Comparison of ENCODE assay signal across 15 cellular contexts in the genomic region with DNA sequence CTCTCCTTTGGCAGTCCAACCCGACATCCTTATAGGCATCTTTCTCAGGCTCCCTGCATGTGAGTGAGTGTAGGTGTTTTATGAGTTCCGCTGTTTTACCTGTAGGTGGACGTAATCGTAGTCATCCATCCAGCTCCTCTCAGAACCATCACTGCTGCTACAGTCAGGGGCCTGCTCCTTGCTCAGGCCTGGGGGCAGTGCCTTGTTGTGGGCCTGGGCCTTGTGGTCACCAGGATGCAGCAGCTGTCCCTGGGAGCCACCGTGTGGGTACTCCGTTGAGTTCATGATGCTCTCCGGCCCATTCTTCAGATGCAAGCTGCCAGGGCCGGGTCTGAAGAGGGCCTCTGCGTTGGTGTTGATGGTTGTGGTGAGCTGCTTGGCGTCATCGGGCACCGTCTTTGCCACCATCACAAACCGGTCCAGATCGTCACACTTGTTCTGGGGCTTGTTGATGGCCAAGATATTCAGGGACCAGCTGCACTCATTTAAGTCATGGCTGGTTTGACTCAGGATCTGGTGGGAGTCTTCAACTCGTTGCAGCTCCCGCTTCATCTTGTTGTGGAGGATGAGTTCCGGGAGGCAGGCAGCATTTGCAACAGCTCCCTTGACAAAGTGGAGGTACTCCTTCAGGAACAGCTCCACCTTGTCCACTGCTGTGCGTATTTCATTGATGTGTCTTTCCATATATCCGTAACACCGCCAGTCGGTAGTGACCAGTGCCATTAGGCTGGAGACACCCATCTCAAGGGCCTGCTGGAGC. TPM values are rescaled to one million over a fixed set of nuclear protein-coding genes. Genes with fewer than 3 reads are reported as not detected.
DNase-seq lines count a peak whose midpoint lies in the region; ATAC-seq, FAIRE-seq and TF ChIP-seq lines count a peak whose summit lies in the region.
"Had no signal": no experiment of that assay in that cellular context is flagged by ENCODE, and none has a peak within 500 bp of the region (broad histone marks: within the 10 kb centered on the region; RNA-seq: fewer than 3 reads in every experiment).

No MANE protein-coding gene starts in this region.

- H2AFZ ChIP-seq in HepG2 (ENCODE audit: low read length) = no peak overlapping the region
- H2AFZ ChIP-seq in smooth muscle cell (ENCODE audit: low read depth) = no peak overlapping the region

- H3K36me3 ChIP-seq in HepG2 (replicated peaks in 1 of 2; ENCODE audit: control insufficient read depth in 1 of 2, insufficient read depth in 2 of 2, low read length in 2 of 2) (peaks cover 57 to 94% of the 10 kb centered on the region in 2 experiments), right lobe of liver (peaks cover 0 to 47% (median 33%) of the 10 kb centered on the region in 4 donors), endodermal cell (ENCODE audit: control insufficient read depth, insufficient read depth, low read length) (peaks cover 92% of the 10 kb centered on the region), smooth muscle cell (ENCODE audit: low read depth) (peaks cover 41% of the 10 kb centered on the region)

- 94% methylated on average over 21 of the region's 21 CpGs for WGBS in HepG2 (ENCODE audit: low lambda C conversion rate)
- 94% methylated on average over 9 of the region's 21 CpGs for WGBS in right lobe of liver (ENCODE audit: insufficient coverage, low coverage, low lambda C conversion rate, missing lambda C conversion rate)
- 94 to 100% methylated on average over 8 to 21 of the region's 21 CpGs for WGBS in endodermal cell (ENCODE audit: insufficient coverage in 1 of 2, insufficient read length in 1 of 2), 2 experiments
- 95% methylated on average over 21 of the region's 21 CpGs for WGBS in smooth muscle cell (ENCODE audit: low lambda C conversion rate)

- BruUV-seq in HepG2 (replicated peaks; lab: Mats Ljungman, UMichigan) = TSS peak; percentile 19

- peak in 1 of 2 experiments; percentile 27; a peak in 1 of 4 replicates for TF ChIP-seq POLR2A in HepG2 (IDR thresholded peaks at IDR 0.05; ENCODE audit: insufficient read depth in 1 of 2, low read depth in 2 of 2, low read length in 2 of 2)
- no peak for TF ChIP-seq POLR2A in right lobe of liver (IDR thresholded peaks at IDR 0.05)

- H3K9ac ChIP-seq in HepG2 (ENCODE audit: insufficient read depth, low read depth, low read length) = no peak overlapping the region
- no peak overlapping the region for H3K9ac ChIP-seq in endodermal cell (ENCODE audit: extremely low read depth, low read length, poor library complexity, severe bottlenecking)
- H3K9ac ChIP-seq in smooth muscle cell (ENCODE audit: low read depth) = no peak overlapping the region

- DNase-seq in HepG2 (ENCODE audit: low spot score) (no peak), right lobe of liver (no peak), endodermal cell (peak; percentile 33), smooth muscle cell (lab: John Stamatoyannopoulos, UW; ENCODE audit: unreplicated experiment) (no peak), occipital lobe (lab: John Stamatoyannopoulos, UW) (no peak)
- no peak for DNase-seq in stimulated activated naive CD4-positive, alpha-beta T cell treated with Interleukin-2 at 50 U/mL for 16 hours (lab: John Stamatoyannopoulos, UW)
- DNase-seq: C1 segment of cervical spinal cord; CD4-positive, alpha-beta T cell; DND-41; GDM1; GOT3; H9 had no signal

- TF ChIP-seq EP300 in HepG2 (IDR thresholded peaks at IDR 0.05; ENCODE audit: low read depth in 2 of 2, low read length in 2 of 2) = no peak
- TF ChIP-seq EP300 in HepG2 (CRISPR knock-in tag; IDR thresholded peaks at IDR 0.05; ENCODE audit: borderline replicate concordance) = no peak

- no peak for FAIRE-seq in HepG2 (lab: Jason Lieb, UNC)
- FAIRE-seq: GM12892 had no signal

- TF ChIP-seq RAD21 in HepG2 (CRISPR knock-in tag; IDR thresholded peaks at IDR 0.05) = no peak

- POLR2A ChIA-PET in HepG2 (lab: Yijun Ruan, JAX) = interaction anchor here (0.9 to 3.0 kb wide), 4 partner anchors 10 to 96 kb away, joined by 3 to 12 read pairs (median 3); partner anchors contain the start of genes NEDD9 and SMIM13

- no peak overlapping the region for H3K4me3 Mint-ChIP-seq in endodermal cell
- H3K4me3 Mint-ChIP-seq: B cell; CD4-positive, alpha-beta T cell; H9 had no signal

- H3K79me2 ChIP-seq in HepG2 (ENCODE audit: insufficient read depth, low read length) (peaks cover 23% of the 10 kb centered on the region), smooth muscle cell (ENCODE audit: low read depth) (peaks cover 41% of the 10 kb centered on the region)

- no peak overlapping the region for H3K4me2 ChIP-seq in HepG2 (ENCODE audit: low read depth, low read length)
- H3K4me2 ChIP-seq in smooth muscle cell = no peak overlapping the region

- peaks cover 42% of the 10 kb centered on the region for H3K4me1 ChIP-seq in HepG2 (ENCODE audit: insufficient read depth, low read length)
- H3K4me1 ChIP-seq in right lobe of liver = peaks cover 0 to 16% (median 0%) of the 10 kb centered on the region in 4 donors
- H3K4me1 ChIP-seq in endodermal cell (ENCODE audit: control insufficient read depth, insufficient read depth, low read length) = peaks cover 2% of the 10 kb centered on the region
- peaks cover 10% of the 10 kb centered on the region for H3K4me1 ChIP-seq in smooth muscle cell (ENCODE audit: low read depth)

- ATAC-seq in HepG2 (peak; percentile 13), right lobe of liver (no peak), GM21381 (IDR thresholded peaks at IDR 0.05; ENCODE audit: unreplicated experiment) (no peak)

- no peak overlapping the region for H3K27ac ChIP-seq in HepG2 (ENCODE audit: extremely low read length, insufficient read depth, low read length)
- no peak overlapping the region for H3K27ac ChIP-seq in right lobe of liver
- H3K27ac ChIP-seq in endodermal cell (ENCODE audit: low read depth, low read length) = no peak overlapping the region
- peak overlapping the region; percentile 10 for H3K27ac ChIP-seq in smooth muscle cell (ENCODE audit: low read depth)

- H3K27me3 Mint-ChIP-seq in endodermal cell (ENCODE audit: insufficient read depth) = no peaks in the 10 kb centered on the region
- H3K27me3 Mint-ChIP-seq: B cell; CD4-positive, alpha-beta T cell had no signal

- TF ChIP-seq CTCF in HepG2 (CRISPR knock-in tag; IDR thresholded peaks at IDR 0.05) (no peak), right lobe of liver (IDR thresholded peaks at IDR 0.05) (no peak), endodermal cell (conservative IDR thresholded peaks at IDR 0.05) (no peak), smooth muscle cell (IDR thresholded peaks at IDR 0.05; ENCODE audit: borderline replicate concordance, insufficient read depth, poor library complexity, severe bottlenecking) (no peak)

- H3K27me3 ChIP-seq in HepG2 (ENCODE audit: control insufficient read depth in 1 of 2, insufficient read depth in 2 of 2, low read length in 2 of 2) (no peaks in the 10 kb centered on the region), right lobe of liver (no peaks in the 10 kb centered on the region), endodermal cell (ENCODE audit: control insufficient read depth, insufficient read depth, low read length, poor library complexity, severe bottlenecking) (no peaks in the 10 kb centered on the region), smooth muscle cell (ENCODE audit: low read depth) (no peaks in the 10 kb centered on the region)

- H3K4me1 Mint-ChIP-seq in endodermal cell = peaks cover 15% of the 10 kb centered on the region
- H3K4me1 Mint-ChIP-seq: B cell had no signal

- CTCF ChIA-PET in HepG2 (lab: Yijun Ruan, JAX; ENCODE audit: low intra/inter-chr PET ratio, low total read pairs) = interaction anchor here (0.7 kb wide), 1 partner anchor 52 kb away, joined by 3 read pairs; no protein-coding TSS in a partner anchor

- H3K4me3 ChIP-seq in HepG2 (replicated peaks in 1 of 3; ENCODE audit: insufficient read depth in 1 of 3, low read depth in 2 of 3, low read length in 3 of 3) = no peak overlapping the region
- no peak overlapping the region for H3K4me3 ChIP-seq in right lobe of liver
- no peak overlapping the region for H3K4me3 ChIP-seq in endodermal cell (ENCODE audit: low read length)
- H3K4me3 ChIP-seq in smooth muscle cell = no peak overlapping the region

- in situ Hi-C loops in HepG2 (cut with HindIII; ENCODE audit: extremely low pct_ligation_motif_present, low pct_unique_long_range_greater_than_20kb) = no loop called here

- peaks cover 50% of the 10 kb centered on the region for H3F3A ChIP-seq in smooth muscle cell (ENCODE audit: low read depth)

- H4K20me1 ChIP-seq in HepG2 (ENCODE audit: insufficient read depth, low read length) (peaks cover 92% of the 10 kb centered on the region), smooth muscle cell (ENCODE audit: low read depth) (peaks cover 43% of the 10 kb centered on the region)

- intact Hi-C loops in HepG2 (cut with micrococcal nuclease; ENCODE audit: unreplicated experiment) (no loop called here), right lobe of liver (cut with DNase I) (no loop called here)

- peaks cover 55% of the 10 kb centered on the region for H3K36me3 Mint-ChIP-seq in endodermal cell (ENCODE audit: low read depth)

- no peak overlapping the region for H3K27ac Mint-ChIP-seq in endodermal cell
- H3K27ac Mint-ChIP-seq: B cell; CD4-positive, alpha-beta T cell had no signal

- no peaks in the 10 kb centered on the region for H3K9me3 Mint-ChIP-seq in endodermal cell
- H3K9me3 Mint-ChIP-seq: CD4-positive, alpha-beta T cell had no signal

- H3K9me3 ChIP-seq in HepG2 (ENCODE audit: low read length) = no peaks in the 10 kb centered on the region
- H3K9me3 ChIP-seq in right lobe of liver = no peaks in the 10 kb centered on the region
- H3K9me3 ChIP-seq in endodermal cell (ENCODE audit: control insufficient read depth, low read length) = no peaks in the 10 kb centered on the region
- H3K9me3 ChIP-seq in smooth muscle cell (replicated peaks; ENCODE audit: low read depth) = no peaks in the 10 kb centered on the region

RNA-seq across cellular contexts. Expression of gene NEDD9, which starts 42.4 kb away (rescaled TPM):
- total RNA-seq in HepG2 (2016; rRNA removed; fragmentation: Illumina TruSeq; extraction: Trizol) (27.1 and 31.4 TPM in 2 replicates), right lobe of liver (10 to 100 TPM in 4 of 6 experiments, 1 to 10 TPM in 2; 5.1 to 59.8 (median 26.2) TPM), endodermal cell (1 to 10 TPM; 1.7 to 7.4 TPM), smooth muscle cell (127 and 139 TPM in 2 replicates), occipital lobe (19.2 TPM)
- total RNA-seq in HepG2 (2016; cell fraction: cytosol; rRNA removed; fragmentation: Illumina TruSeq; extraction: Trizol; ENCODE audit: low read depth) = 3.1 and 3.2 TPM in 2 replicates
- 25.2 and 29.8 TPM in 2 replicates for total RNA-seq in HepG2 (2016; cell fraction: insoluble cytoplasmic fraction; rRNA removed; fragmentation: Illumina TruSeq; extraction: Trizol)
- 11.6 and 12.3 TPM in 2 replicates for total RNA-seq in HepG2 (2016; cell fraction: membrane; rRNA removed; fragmentation: Illumina TruSeq; extraction: Trizol)
- 24.2 and 25.4 TPM in 2 replicates for total RNA-seq in HepG2 (2016; cell fraction: nucleus; rRNA removed; fragmentation: Illumina TruSeq; extraction: Trizol)
- polyA plus RNA-seq in HepG2 (2011; rRNA removed) (363 and 389 TPM in 2 replicates), smooth muscle cell (75.2 and 85.6 TPM in 2 replicates)
- 249 and 284 TPM in 2 replicates for polyA plus RNA-seq in HepG2 (2011; cell fraction: cytosol; rRNA removed)
- polyA plus RNA-seq in HepG2 (2011; cell fraction: nucleus; rRNA removed) = 241 and 254 TPM in 2 replicates
- polyA plus RNA-seq in HepG2 (2012) = 141 and 166 TPM in 2 replicates
- polyA plus RNA-seq in HepG2 (2016; cell fraction: cytosol; fragmentation: Illumina TruSeq; extraction: Trizol; ENCODE audit: low read depth) = 1.5 and 2.0 TPM in 2 replicates
- 26.5 and 29.0 TPM in 2 replicates for polyA plus RNA-seq in HepG2 (2016; cell fraction: insoluble cytoplasmic fraction; fragmentation: Illumina TruSeq; extraction: Trizol; ENCODE audit: low read depth)
- polyA plus RNA-seq in HepG2 (2016; cell fraction: membrane; fragmentation: Illumina TruSeq; extraction: Trizol; ENCODE audit: low read depth) = 4.0 and 4.8 TPM in 2 replicates
- polyA plus RNA-seq in HepG2 (2016; cell fraction: nucleus; fragmentation: Illumina TruSeq; extraction: Trizol; ENCODE audit: insufficient read depth, low read depth) = 28.0 and 29.7 TPM in 2 replicates
- polyA minus RNA-seq in HepG2 (2011; rRNA and poly(A)+ RNA removed; ENCODE audit: low replicate concordance) = 3.4 and 577 TPM in 2 replicates
- polyA minus RNA-seq in HepG2 (2011; cell fraction: cytosol; rRNA and poly(A)+ RNA removed) = 263 and 295 TPM in 2 replicates
- 268 and 334 TPM in 2 replicates for polyA minus RNA-seq in HepG2 (2011; cell fraction: nucleus; rRNA and poly(A)+ RNA removed)
- polyA plus RNA-seq in endodermal cell (2013, experiment 1 of 2) = 24.6 TPM
- polyA plus RNA-seq in endodermal cell (2013, experiment 2 of 2) = 26.5 TPM
